Comparison of ENCODE assay signal across 22 cellular contexts in genomic region chr3:127006781-127007436, GRCh38. TPM values are rescaled to one million over a fixed set of nuclear protein-coding genes. Genes with fewer than 3 reads are reported as not detected.
A peak's percentile ranks its signal among the peaks of the same experiment; 100 is the strongest.
DNase-seq lines count a peak whose midpoint lies in the region; ATAC-seq and TF ChIP-seq lines count a peak whose summit lies in the region.
"Had no signal": no experiment of that assay in that cellular context is flagged by ENCODE, and none has a peak within 500 bp of the region (broad histone marks: within the 10 kb centered on the region; RNA-seq: fewer than 3 reads in every experiment).

No MANE protein-coding gene starts in this region.

- H3K27me3 Mint-ChIP-seq in activated T-helper 17 cell treated with anti-CD3 and anti-CD28 coated beads, Interleukin-2, amount 50 U/mL, for 72 hours: no peaks in the 10 kb centered on the region
- H3K27me3 Mint-ChIP-seq: activated CD8-positive, alpha-beta memory T cell treated with anti-CD3 and anti-CD28 coated beads, Interleukin-2, amount 10 ng/mL, durations not matched to agents 7 days and 5 days; activated naive CD8-positive, alpha-beta T cell treated with anti-CD3 and anti-CD28 coated beads, Interleukin-2, amount 10 ng/mL, durations not matched to agents 7 days and 5 days had no signal

- H3K36me3 Mint-ChIP-seq in activated T-helper 17 cell treated with anti-CD3 and anti-CD28 coated beads, Interleukin-2, amount 50 U/mL, for 72 hours (ENCODE audit: low read depth): peaks cover 6% of the 10 kb centered on the region
- H3K36me3 Mint-ChIP-seq: activated CD8-positive, alpha-beta memory T cell treated with anti-CD3 and anti-CD28 coated beads, Interleukin-2, amount 10 ng/mL, durations not matched to agents 7 days and 5 days; activated naive CD8-positive, alpha-beta T cell treated with anti-CD3 and anti-CD28 coated beads, Interleukin-2, amount 10 ng/mL, durations not matched to agents 7 days and 5 days; CD14-positive monocyte; natural killer cell had no signal

- H3K36me3 ChIP-seq in BE2C: peaks cover 30% of the 10 kb centered on the region
- peaks cover 1% of the 10 kb centered on the region; the same call in 1 of the 2 replicates for H3K36me3 ChIP-seq in GM23248 (ENCODE audit: low read depth)
- H3K36me3 ChIP-seq in uterus: no peaks in the 10 kb centered on the region

- TF ChIP-seq POLR2A in uterus (IDR thresholded peaks at IDR 0.05): no peak

- peak overlapping the region; percentile 11 for H3K27ac Mint-ChIP-seq in activated T-helper 17 cell treated with anti-CD3 and anti-CD28 coated beads, Interleukin-2, amount 50 U/mL, for 72 hours
- H3K27ac Mint-ChIP-seq: activated CD8-positive, alpha-beta memory T cell treated with anti-CD3 and anti-CD28 coated beads, Interleukin-2, amount 10 ng/mL, durations not matched to agents 7 days and 5 days; activated naive CD8-positive, alpha-beta T cell treated with anti-CD3 and anti-CD28 coated beads, Interleukin-2, amount 10 ng/mL, durations not matched to agents 7 days and 5 days; natural killer cell had no signal

- H3K27me3 ChIP-seq in BE2C (no peaks in the 10 kb centered on the region), GM23248 (replicated peaks; ENCODE audit: insufficient read depth) (no peaks in the 10 kb centered on the region), uterus (no peaks in the 10 kb centered on the region)
- H3K27me3 ChIP-seq: body of pancreas, heart right ventricle, sigmoid colon had no signal

- H3K9me3 ChIP-seq in BE2C (no peaks in the 10 kb centered on the region; the same call in 1 of the 2 replicates), GM23248 (ENCODE audit: low read depth) (no peaks in the 10 kb centered on the region), uterus (no peaks in the 10 kb centered on the region)
- H3K9me3 ChIP-seq: body of pancreas, heart right ventricle, sigmoid colon had no signal

- H3K4me2 ChIP-seq in GM23248 (ENCODE audit: unreplicated experiment): no peak overlapping the region
- H3K4me2 ChIP-seq: KMS-11 had no signal

- no peak overlapping the region for H2AFZ ChIP-seq in GM23248
- H2AFZ ChIP-seq: parathyroid adenoma had no signal

- no peak overlapping the region for H3K4me3 ChIP-seq in BE2C (ENCODE audit: low read depth, low read length)
- no peak overlapping the region for H3K4me3 ChIP-seq in GM23248
- H3K4me3 ChIP-seq in uterus: no peak overlapping the region
- H3K4me3 ChIP-seq: body of pancreas, heart right ventricle, sigmoid colon had no signal

- no peaks in the 10 kb centered on the region for H4K20me1 ChIP-seq in GM23248 (ENCODE audit: insufficient read depth)

- H3K4me1 ChIP-seq in BE2C: peaks cover 44% of the 10 kb centered on the region
- peaks cover 19% of the 10 kb centered on the region for H3K4me1 ChIP-seq in GM23248 (ENCODE audit: insufficient read depth)
- H3K4me1 ChIP-seq in uterus: peaks cover 0 to 8% of the 10 kb centered on the region in 2 donors

- H3K9me2 ChIP-seq in GM23248 (ENCODE audit: insufficient read depth): no peaks in the 10 kb centered on the region

- TF ChIP-seq CTCF in BE2C (IDR thresholded peaks at IDR 0.05; ENCODE audit: low read depth, low read length) (no peak), uterus (IDR thresholded peaks at IDR 0.05) (no peak)

- DNase-seq in BE2C (peak; percentile 57), GM23248 (peak; percentile 23), epithelial cell of prostate (ENCODE audit: low read depth, low spot score) (peak; percentile 22), EL (no peak), GF-D8 (lab: John Stamatoyannopoulos, UW) (no peak), uterus (no peak)
- no peak for DNase-seq in activated CD4-positive, alpha-beta T cell treated with anti-CD3 and anti-CD28 coated beads for 48 hours
- DNase-seq: activated CD4-positive, alpha-beta T cell treated with anti-CD3 and anti-CD28 coated beads for 4 hours; activated CD8-positive, alpha-beta memory T cell treated with anti-CD3 and anti-CD28 coated beads, Interleukin-2, amount 10 ng/mL, durations not matched to agents 7 days and 5 days; activated naive CD8-positive, alpha-beta T cell treated with anti-CD3 and anti-CD28 coated beads, Interleukin-2, amount 10 ng/mL, durations not matched to agents 7 days and 5 days; cortex of kidney; HCEC 1CT; heart right ventricle; natural killer cell; NCI-H187; sigmoid colon; stimulated activated CD8-positive, alpha-beta memory T cell treated with anti-CD3 and anti-CD28 coated beads, Interleukin-4, amount 100 ng/mL, for 48 hours had no signal

- no peaks in the 10 kb centered on the region for H3K9me3 Mint-ChIP-seq in activated T-helper 17 cell treated with anti-CD3 and anti-CD28 coated beads, Interleukin-2, amount 50 U/mL, for 72 hours
- H3K9me3 Mint-ChIP-seq: activated naive CD8-positive, alpha-beta T cell treated with anti-CD3 and anti-CD28 coated beads, Interleukin-2, amount 10 ng/mL, durations not matched to agents 7 days and 5 days; CD14-positive monocyte; natural killer cell had no signal

- H3K27ac ChIP-seq in GM23248: no peak overlapping the region
- H3K27ac ChIP-seq in epithelial cell of prostate: no peak overlapping the region
- no peak overlapping the region for H3K27ac ChIP-seq in uterus
- H3K27ac ChIP-seq: body of pancreas, heart right ventricle, KMS-11, parathyroid adenoma, sigmoid colon had no signal

- no peak for ATAC-seq in activated T-helper 17 cell treated with anti-CD3 and anti-CD28 coated beads, Interleukin-2, amount 50 U/mL, for 72 hours (replicated peaks)
- ATAC-seq: activated CD8-positive, alpha-beta memory T cell treated with anti-CD3 and anti-CD28 coated beads, Interleukin-2, amount 10 ng/mL, durations not matched to agents 7 days and 5 days; body of pancreas; heart right ventricle; natural killer cell had no signal

- peaks cover 5% of the 10 kb centered on the region for H3K79me2 ChIP-seq in GM23248 (ENCODE audit: insufficient read depth)

- H3K4me3 Mint-ChIP-seq in activated T-helper 17 cell treated with anti-CD3 and anti-CD28 coated beads, Interleukin-2, amount 50 U/mL, for 72 hours: no peak overlapping the region
- H3K4me3 Mint-ChIP-seq: activated CD8-positive, alpha-beta memory T cell treated with anti-CD3 and anti-CD28 coated beads, Interleukin-2, amount 10 ng/mL, durations not matched to agents 7 days and 5 days; activated naive CD8-positive, alpha-beta T cell treated with anti-CD3 and anti-CD28 coated beads, Interleukin-2, amount 10 ng/mL, durations not matched to agents 7 days and 5 days; CD14-positive monocyte; natural killer cell had no signal

- WGBS in GM23248 (ENCODE audit: low coverage in 1 of 2, low lambda C conversion rate in 2 of 2, missing lambda C conversion rate in 2 of 2), 2 experiments: 79 to 80% methylated on average over 6 to 7 of the region's 8 CpGs

- H3F3A ChIP-seq in GM23248 (ENCODE audit: insufficient read depth): peaks cover 5% of the 10 kb centered on the region; the same call in 1 of the 2 replicates

- H3K4me1 Mint-ChIP-seq in activated T-helper 17 cell treated with anti-CD3 and anti-CD28 coated beads, Interleukin-2, amount 50 U/mL, for 72 hours: peaks cover 4% of the 10 kb centered on the region
- H3K4me1 Mint-ChIP-seq: activated CD8-positive, alpha-beta memory T cell treated with anti-CD3 and anti-CD28 coated beads, Interleukin-2, amount 10 ng/mL, durations not matched to agents 7 days and 5 days; activated naive CD8-positive, alpha-beta T cell treated with anti-CD3 and anti-CD28 coated beads, Interleukin-2, amount 10 ng/mL, durations not matched to agents 7 days and 5 days; CD14-positive monocyte; natural killer cell had no signal

- intact Hi-C loops in uterus (cut with DNase I; ENCODE audit: low total_unique reads): no loop called here

- in situ Hi-C loops in GM23248 (cut with MboI): no loop called here

- H3K9ac ChIP-seq in GM23248: no peak overlapping the region
- H3K9ac ChIP-seq: KMS-11, parathyroid adenoma had no signal

RNA-seq across cellular contexts. Expression of gene PLXNA1, which starts 24.0 kb away (rescaled TPM):
- polyA plus RNA-seq in BE2C (2012; ENCODE audit: insufficient read depth, insufficient read length, low read depth): 261 TPM
- total RNA-seq in GM23248 (2014; rRNA removed; shearing (Covaris generic)): 84.7 and 86.1 TPM in 2 replicates
- polyA plus RNA-seq in GM23248 (2016; fragmentation: Nextera tagmentation; extraction: Ambion mirVana): 12.4 and 13.4 TPM in 2 replicates
- total RNA-seq in activated T-helper 17 cell treated with anti-CD3 and anti-CD28 coated beads, Interleukin-2, amount 50 U/mL, for 72 hours: 1 to 10 TPM; 7.1 to 9.3 TPM
- 10 to 100 TPM in 3 of 4 donors, 1 to 10 TPM in 1; 6.7 to 38.2 (median 16.9) TPM for total RNA-seq in uterus
- polyA plus RNA-seq: CD14-positive monocyte had no signal

Comparison
In these comparisons a context has a peak if more than half of its experiments do, and no peak if none do; other contexts are left out.
1. DNase-seq: peak in BE2C (single experiment), GM23248 (single experiment) and epithelial cell of prostate (single experiment); none in EL (single experiment), GF-D8 (single experiment), uterus (0 of 2) and activated CD4-positive, alpha-beta T cell treated with anti-CD3 and anti-CD28 coated beads for 48 hours (single experiment).